8 cellular contexts compared by ENCODE assay signal in the genomic region with DNA sequence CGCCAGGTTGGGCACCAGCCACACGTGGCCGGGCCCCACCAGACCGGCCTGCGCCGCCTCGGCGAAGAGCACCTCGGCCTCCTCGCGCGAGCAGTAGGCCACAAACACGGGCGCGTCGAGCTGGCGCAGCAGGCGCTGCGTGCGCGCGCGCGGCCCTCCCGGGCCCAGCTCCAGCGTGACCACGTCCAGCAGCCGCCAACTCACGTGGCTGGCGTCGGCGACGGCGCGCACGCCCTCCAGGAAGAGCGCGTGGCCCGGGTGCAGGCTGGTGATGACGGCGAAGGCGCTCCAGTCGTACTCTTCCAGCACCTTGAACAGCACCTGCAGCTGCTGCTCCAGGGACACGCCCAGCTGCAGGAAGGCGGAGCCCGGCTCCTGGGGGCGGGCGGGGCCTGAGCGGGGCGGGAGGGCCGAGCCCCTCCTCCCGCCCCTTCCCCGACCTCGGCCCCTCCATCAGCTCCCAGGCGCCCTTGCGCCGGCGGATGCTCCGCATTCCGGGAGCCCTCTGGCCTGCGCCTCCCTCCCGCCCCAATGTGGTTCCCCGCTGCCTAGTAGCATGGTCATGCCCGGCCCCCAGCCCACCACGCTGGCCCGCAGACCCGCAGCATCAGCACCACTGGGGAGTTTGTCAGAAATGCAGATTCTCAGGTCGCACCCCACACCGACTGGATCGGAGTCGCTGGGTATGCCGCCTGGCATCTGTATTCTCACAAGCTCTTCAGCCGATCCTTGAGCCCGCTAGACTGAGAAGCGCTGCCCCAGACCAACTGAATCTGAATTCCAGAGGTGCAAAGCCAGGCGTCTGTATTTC. TPM values are rescaled to one million over a fixed set of nuclear protein-coding genes. Genes with fewer than 3 reads are reported as not detected.
A peak's percentile ranks its signal among the peaks of the same experiment; 100 is the strongest.
DNase-seq lines count a peak whose midpoint lies in the region; ATAC-seq and TF ChIP-seq lines count a peak whose summit lies in the region.

No MANE protein-coding gene starts in this region.

- H3K56ac ChIP-seq in H9 (ENCODE audit: insufficient read length, low read depth, low read length): no peak overlapping the region

- H2BK5ac ChIP-seq in H9 (ENCODE audit: insufficient read length, low read length): no peak overlapping the region

- DNase-seq in H9: peak; percentile 98
- DNase-seq in effector memory CD8-positive, alpha-beta T cell: peak in 1 of 3 experiments; percentile 28
- peak; percentile 26 to 48 (median 45) for DNase-seq in stimulated activated CD4-positive, alpha-beta T cell treated with anti-CD3 and anti-CD28 coated beads, Interleukin-12 subunit alpha, Interleukin-12 subunit beta, amount 100 ng/mL, for 48 hours (ENCODE audit: low read depth in 2 of 3, low spot score in 1 of 3)
- no peak for DNase-seq in sigmoid colon
- DNase-seq in DMS79 treated with DMSO at 0.1 percent for 48 hours (lab: John Stamatoyannopoulos, UW): no peak

- no peaks in the 10 kb centered on the region for H3K36me3 ChIP-seq in sigmoid colon

- peaks cover 8 to 11% of the 10 kb centered on the region in 2 experiments for H3K4me1 Mint-ChIP-seq in H9
- H3K4me1 Mint-ChIP-seq in effector memory CD8-positive, alpha-beta T cell (ENCODE audit: low read depth in 2 of 2): peaks cover 4 to 5% of the 10 kb centered on the region in 2 donors

- H2AFZ ChIP-seq in H9 (ENCODE audit: low read length): no peak overlapping the region

- H3K27ac ChIP-seq in H9 (ENCODE audit: insufficient read length, low read depth, low read length): no peak overlapping the region
- no peak overlapping the region for H3K27ac ChIP-seq in sigmoid colon

- no peak for TF ChIP-seq POLR2A in sigmoid colon (IDR thresholded peaks at IDR 0.05)

- H3K23me2 ChIP-seq in H9 (ENCODE audit: insufficient read length, low read depth, low read length, poor library complexity, severe bottlenecking): peaks cover 9% of the 10 kb centered on the region

- H2BK20ac ChIP-seq in H9 (ENCODE audit: low read depth, low read length, poor library complexity, severe bottlenecking): no peak overlapping the region

- no peaks in the 10 kb centered on the region for H3K36me3 Mint-ChIP-seq in H9 (ENCODE audit: insufficient read depth in 1 of 3, low read depth in 3 of 3)
- H3K36me3 Mint-ChIP-seq in effector memory CD8-positive, alpha-beta T cell (ENCODE audit: insufficient read depth): peaks cover 3% of the 10 kb centered on the region

- H3K4me3 Mint-ChIP-seq in H9: peak overlapping the region; percentile 74 to 82
- H3K4me3 Mint-ChIP-seq in effector memory CD8-positive, alpha-beta T cell: peak overlapping the region; percentile 49 to 60

- H3K79me1 ChIP-seq in H9 (ENCODE audit: insufficient read depth, low read depth, low read length, poor library complexity, severe bottlenecking): no peaks in the 10 kb centered on the region

- H3K14ac ChIP-seq in H9 (ENCODE audit: insufficient read depth, low read length): no peak overlapping the region

- H3K23ac ChIP-seq in H9 (ENCODE audit: insufficient read length, low read depth, low read length): no peak overlapping the region

- no peak for TF ChIP-seq EP300 in sigmoid colon (IDR thresholded peaks at IDR 0.05)

- ATAC-seq in activated CD4-positive, CD25-positive, alpha-beta regulatory T cell treated with anti-CD3 and anti-CD28 coated beads, Interleukin-2, amount 50 U/mL, for 24 hours: peak; percentile 77 to 78
- peak; percentile 82 for ATAC-seq in effector memory CD8-positive, alpha-beta T cell (replicated peaks)
- no peak for ATAC-seq in HG02763 (IDR thresholded peaks at IDR 0.05; ENCODE audit: unreplicated experiment)
- ATAC-seq in GM18519 (IDR thresholded peaks at IDR 0.05; ENCODE audit: low FRiP score, unreplicated experiment): no peak

- H3K4me3 ChIP-seq in sigmoid colon: no peak overlapping the region

- H3T11ph ChIP-seq in H9 (ENCODE audit: low read length): no peak overlapping the region

- no peak overlapping the region for H4K91ac ChIP-seq in H9 (ENCODE audit: insufficient read length, low read depth, low read length)

- no peak overlapping the region for H3K4ac ChIP-seq in H9 (ENCODE audit: low read depth, low read length)

- no peaks in the 10 kb centered on the region for H4K20me1 ChIP-seq in H9 (ENCODE audit: control insufficient read depth, insufficient read depth, insufficient read length)

- H2BK12ac ChIP-seq in H9 (ENCODE audit: insufficient read length, low read depth, low read length): no peak overlapping the region

- H3K9me3 ChIP-seq in H9 (ENCODE audit: control insufficient read depth, low read depth, low read length) (no peaks in the 10 kb centered on the region), sigmoid colon (no peaks in the 10 kb centered on the region)

- peak overlapping the region; percentile 45 for H3K9ac ChIP-seq in H9 (ENCODE audit: extremely low read depth, insufficient read length, low read length)

- TF ChIP-seq CTCF in H9 (conservative IDR thresholded peaks at IDR 0.05) (no peak), sigmoid colon (IDR thresholded peaks at IDR 0.05) (no peak)

- no peaks in the 10 kb centered on the region for H3K4me1 ChIP-seq in H9 (ENCODE audit: insufficient read depth, low read length)
- H3K4me1 ChIP-seq in sigmoid colon: peaks cover 0 to 10% (median 6%) of the 10 kb centered on the region in 4 donors

- no peak overlapping the region for H2BK120ac ChIP-seq in H9 (ENCODE audit: low read depth, low read length, poor library complexity, severe bottlenecking)

- no peak overlapping the region; the same call in 1 of the 2 replicates for H2BK15ac ChIP-seq in H9 (ENCODE audit: low read depth, low read length)

- no peaks in the 10 kb centered on the region for H3K79me2 ChIP-seq in H9 (ENCODE audit: insufficient read depth, low read length)

- H3K27me3 ChIP-seq in H9 (ENCODE audit: insufficient read depth, low read length) (peaks cover 39% of the 10 kb centered on the region), sigmoid colon (peaks cover 18 to 72% (median 67%) of the 10 kb centered on the region in 3 donors)

- no CpG with 5 or more reads among the region's 76 CpGs for WGBS in H9 (ENCODE audit: extremely low coverage, insufficient read length, low lambda C conversion rate)
- WGBS in sigmoid colon, 2 donors: 12 to 20% methylated on average over 76 of the region's 76 CpGs

- no peak overlapping the region for H3K18ac ChIP-seq in H9 (ENCODE audit: insufficient read length, low read depth, low read length)

- H4K8ac ChIP-seq in H9 (replicated peaks; ENCODE audit: insufficient read length, low read depth, low read length): no peak overlapping the region

- no peak overlapping the region; a peak in 1 of 7 replicates for H3K27ac Mint-ChIP-seq in H9
- H3K27ac Mint-ChIP-seq in effector memory CD8-positive, alpha-beta T cell: no peak overlapping the region

- H3K9me3 Mint-ChIP-seq in H9: no peaks in the 10 kb centered on the region
- H3K9me3 Mint-ChIP-seq in effector memory CD8-positive, alpha-beta T cell: no peaks in the 10 kb centered on the region

- intact Hi-C loops in sigmoid colon (cut with DNase I): no loop called here

- no peak overlapping the region for H2AK5ac ChIP-seq in H9 (ENCODE audit: insufficient read length, low read length)

- H3K27me3 Mint-ChIP-seq in H9 (ENCODE audit: low read depth): peaks cover 94% of the 10 kb centered on the region
- peaks cover 59 to 63% of the 10 kb centered on the region in 2 donors for H3K27me3 Mint-ChIP-seq in effector memory CD8-positive, alpha-beta T cell

- peak overlapping the region; percentile 75 for H3K4me2 ChIP-seq in H9 (ENCODE audit: insufficient read depth, insufficient read length, low read length)

- no peak overlapping the region for H4K5ac ChIP-seq in H9 (ENCODE audit: insufficient read length, low read depth, low read length)

RNA-seq across cellular contexts. Expression of gene GRIN2C, which starts 7.2 kb away (rescaled TPM):
- total RNA-seq in H9 (2021) (0.13 and 0.44 TPM in 2 replicates), sigmoid colon (under 1 TPM in 1 of 4 donors, not detected in 3; 0.49 TPM)
- polyA plus RNA-seq in sigmoid colon: under 1 TPM in 1 of 3 donors, not detected in 2; 0.22 TPM

RNA-seq across cellular contexts. Expression of gene FDXR, which starts 20.4 kb away (rescaled TPM):
- 39.7 and 43.2 TPM in 2 replicates for total RNA-seq in H9 (2021)
- 1 to 10 TPM; 3.0 to 8.6 (median 7.1) TPM for total RNA-seq in sigmoid colon
- polyA plus RNA-seq in sigmoid colon: 10 to 100 TPM; 10.8 to 26.9 (median 14.6) TPM

RNA-seq across cellular contexts. Expression of gene FADS6, which starts 41.0 kb away (rescaled TPM):
- total RNA-seq in H9 (2021) (0.94 and 1.2 TPM in 2 replicates), sigmoid colon (not detected)
- 1 to 10 TPM in 2 of 3 donors, under 1 TPM in 1; 0.06 to 1.8 (median 1.6) TPM for polyA plus RNA-seq in sigmoid colon

Comparison
In these comparisons a context has a peak if more than half of its experiments do, and no peak if none do; other contexts are left out.
1. DNase-seq: peak in H9 (single experiment) and stimulated activated CD4-positive, alpha-beta T cell treated with anti-CD3 and anti-CD28 coated beads, Interleukin-12 subunit alpha, Interleukin-12 subunit beta, amount 100 ng/mL, for 48 hours (3 of 3); none in sigmoid colon (single experiment) and DMS79 treated with DMSO at 0.1 percent for 48 hours (single experiment).
2. ATAC-seq: peak in activated CD4-positive, CD25-positive, alpha-beta regulatory T cell treated with anti-CD3 and anti-CD28 coated beads, Interleukin-2, amount 50 U/mL, for 24 hours (2 of 2) and effector memory CD8-positive, alpha-beta T cell (single experiment); none in HG02763 (single experiment) and GM18519 (single experiment).